22 cellular contexts compared by ENCODE assay signal in the genomic region with DNA sequence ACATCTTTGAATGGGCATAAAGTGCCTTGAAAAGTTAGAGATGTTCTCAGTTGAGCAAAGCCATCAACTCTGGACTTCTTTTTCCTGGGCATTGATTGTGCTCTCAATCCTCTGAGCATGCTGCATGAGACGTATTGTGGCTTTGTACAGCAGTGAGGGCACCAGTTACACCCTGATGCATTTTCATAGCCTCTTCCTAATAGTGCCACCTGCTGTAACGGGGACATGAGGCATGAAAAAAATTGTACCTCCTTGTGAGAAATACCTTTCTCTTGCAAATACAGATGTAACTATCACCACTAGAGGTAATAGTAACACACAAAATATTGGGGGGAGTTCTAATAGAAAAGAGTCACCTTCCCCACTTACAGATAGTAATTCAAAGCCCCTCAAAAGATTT.
DNase-seq lines count a peak whose midpoint lies in the region; ATAC-seq and TF ChIP-seq lines count a peak whose summit lies in the region.
"Had no signal": no experiment of that assay in that cellular context is flagged by ENCODE, and none has a peak within 500 bp of the region (broad histone marks: within the 10 kb centered on the region; RNA-seq: fewer than 3 reads in every experiment).

No MANE protein-coding gene starts in this region.

- H3K27ac ChIP-seq in hepatocyte, result no peak overlapping the region
- H3K27ac ChIP-seq: skin epidermis, tibial nerve had no signal

- no peaks in the 10 kb centered on the region for H4K20me1 ChIP-seq in hepatocyte (ENCODE audit: insufficient read depth, poor library complexity, severe bottlenecking)

- no peak overlapping the region for H3K4me2 ChIP-seq in hepatocyte
- H3K4me2 ChIP-seq: SK-N-SH had no signal

- H3K4me3 ChIP-seq in hepatocyte, result no peak overlapping the region
- H3K4me3 ChIP-seq: skin epidermis, tibial nerve had no signal

- no peaks in the 10 kb centered on the region for H3K27me3 ChIP-seq in hepatocyte
- H3K27me3 ChIP-seq: tibial nerve had no signal

- DNase-seq in Ammon's horn (ENCODE audit: low spot score) (peak; percentile 4), DMS153 treated with DMSO at 0.1 percent for 48 hours (lab: John Stamatoyannopoulos, UW; ENCODE audit: unreplicated experiment) (peak; percentile 18), NCI-H748 (lab: John Stamatoyannopoulos, UW; ENCODE audit: unreplicated experiment) (peak; percentile 31), hepatocyte (ENCODE audit: low spot score) (no peak), posterior vena cava (ENCODE audit: low spot score) (no peak), dermis blood vessel endothelial cell (no peak)
- DNase-seq: activated CD4-positive, alpha-beta memory T cell treated with anti-CD3 and anti-CD28 coated beads for 36 hours; activated CD4-positive, CD25-positive, alpha-beta regulatory T cell; activated naive CD4-positive, alpha-beta T cell; activated T-cell treated with anti-CD3 and anti-CD28 coated beads, Interleukin-2, amount 50 U/mL, for 1 hour; amniotic stem cell; CD8-positive, alpha-beta T cell; left ventricle myocardium superior; NCI-H2081; nephron progenitor cell; SK-N-SH; stimulated activated CD4-positive, alpha-beta T cell treated with anti-CD3 and anti-CD28 coated beads, Interleukin-2, amount 100 ng/mL, for 48 hours; stimulated activated naive CD4-positive, alpha-beta T cell treated with Interleukin-2 at 50 U/mL for 16 hours had no signal

- H3K79me2 ChIP-seq in hepatocyte, result no peaks in the 10 kb centered on the region

- WGBS in hepatocyte (ENCODE audit: low lambda C conversion rate, missing lambda C conversion rate), result 38% methylated on average over 2 of the region's 2 CpGs

- no peaks in the 10 kb centered on the region for H3K4me1 ChIP-seq in hepatocyte (ENCODE audit: insufficient read depth)
- H3K4me1 ChIP-seq: tibial nerve had no signal

- H3K9me2 ChIP-seq in hepatocyte (replicated peaks; ENCODE audit: insufficient read depth), result no peaks in the 10 kb centered on the region
- H3K9me2 ChIP-seq: SK-N-SH had no signal

- no peaks in the 10 kb centered on the region for H3K9me3 ChIP-seq in hepatocyte (ENCODE audit: low read depth)
- H3K9me3 ChIP-seq: SK-N-SH, tibial nerve had no signal

- peak; percentile 25 for TF ChIP-seq CTCF in hepatocyte (IDR thresholded peaks at IDR 0.05; ENCODE audit: poor library complexity)

- ATAC-seq in HG03571 (IDR thresholded peaks at IDR 0.05; ENCODE audit: unreplicated experiment), result no peak
- ATAC-seq in HG03175 (IDR thresholded peaks at IDR 0.05; ENCODE audit: unreplicated experiment), result no peak
- ATAC-seq: CD8-positive, alpha-beta T cell; left ventricle myocardium superior had no signal

- intact Hi-C loops in posterior vena cava (cut with DNase I), result no loop called here

- no peak overlapping the region for H2AFZ ChIP-seq in hepatocyte

- no peaks in the 10 kb centered on the region for H3K36me3 ChIP-seq in hepatocyte (replicated peaks; ENCODE audit: insufficient read depth, low read depth)
- H3K36me3 ChIP-seq: tibial nerve had no signal

Comparison
In these comparisons a context has a peak if more than half of its experiments do, and no peak if none do; other contexts are left out.
1. DNase-seq: peak in Ammon's horn (single experiment), DMS153 treated with DMSO at 0.1 percent for 48 hours (single experiment) and NCI-H748 (single experiment); none in hepatocyte (single experiment), posterior vena cava (single experiment) and dermis blood vessel endothelial cell (single experiment).